In the genomic region with DNA sequence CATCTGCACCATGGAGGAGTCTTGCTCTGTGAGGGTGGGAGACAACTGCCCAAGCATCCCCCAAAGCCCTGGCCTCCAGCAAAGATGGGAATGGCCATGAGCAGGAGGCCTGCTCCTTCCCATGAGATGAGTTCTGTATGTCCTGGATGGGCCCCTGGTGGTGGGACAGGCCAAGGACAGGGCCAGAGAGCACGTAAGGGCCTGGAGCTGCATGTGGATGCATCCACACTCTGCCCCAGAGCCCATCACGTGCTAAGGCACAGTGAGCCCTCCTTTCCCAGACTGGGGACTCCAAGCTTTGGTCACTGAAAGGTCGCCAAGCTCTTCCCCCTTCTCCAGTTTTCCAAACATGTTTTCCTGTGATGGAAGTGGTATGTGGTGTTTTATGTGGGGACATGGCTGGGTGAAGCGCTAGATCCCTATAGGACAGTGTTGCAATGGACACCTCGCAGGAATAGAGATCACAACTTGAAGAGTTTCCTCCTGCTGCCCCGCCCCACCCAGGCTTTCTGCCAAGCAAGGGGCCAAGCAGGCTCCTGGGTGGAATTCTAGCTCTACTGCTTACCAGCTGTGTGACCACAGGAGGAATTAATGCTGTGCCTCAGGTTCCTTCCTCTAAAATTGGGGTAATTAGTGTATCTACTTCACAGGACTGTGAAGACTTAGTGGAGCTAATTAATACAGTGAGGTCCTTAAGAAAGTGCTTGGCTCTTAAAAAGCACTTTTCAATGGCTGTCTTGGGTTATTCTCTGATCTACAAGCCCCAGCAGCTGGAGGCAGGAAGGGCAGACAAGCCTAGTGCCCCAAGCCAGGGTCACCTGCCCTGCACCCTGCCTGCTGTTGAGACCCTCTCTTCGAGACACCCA, we compare ENCODE assay signal across 8 cellular contexts.
DNase-seq lines count a peak whose midpoint lies in the region; ATAC-seq and TF ChIP-seq lines count a peak whose summit lies in the region.

No MANE protein-coding gene starts in this region.

- peak overlapping the region; percentile 73 to 100 (median 97) for H3K27ac ChIP-seq in dorsolateral prefrontal cortex

- no peaks in the 10 kb centered on the region for H3K9me3 Mint-ChIP-seq in activated CD8-positive, alpha-beta memory T cell treated with anti-CD3 and anti-CD28 coated beads, Interleukin-2, amount 10 ng/mL, durations not matched to agents 7 days and 5 days (ENCODE audit: low read depth)

- no peak overlapping the region for H3K4me3 Mint-ChIP-seq in activated CD8-positive, alpha-beta memory T cell treated with anti-CD3 and anti-CD28 coated beads, Interleukin-2, amount 10 ng/mL, durations not matched to agents 7 days and 5 days

- peak; percentile 50 for DNase-seq in Daoy (ENCODE audit: low read depth)
- DNase-seq in NCI-H2029 (lab: John Stamatoyannopoulos, UW) = peak; percentile 76
- DNase-seq in dorsolateral prefrontal cortex = no peak
- peak; percentile 23 for DNase-seq in non-pigmented ciliary epithelial cell (ENCODE audit: low read depth)
- no peak for DNase-seq in activated CD8-positive, alpha-beta memory T cell treated with anti-CD3 and anti-CD28 coated beads, Interleukin-2, amount 10 ng/mL, durations not matched to agents 7 days and 5 days
- no peak for DNase-seq in NCI-H146 (lab: John Stamatoyannopoulos, UW)

- H3K27me3 ChIP-seq in dorsolateral prefrontal cortex = no peaks in the 10 kb centered on the region

- no peaks in the 10 kb centered on the region for H3K27me3 Mint-ChIP-seq in activated CD8-positive, alpha-beta memory T cell treated with anti-CD3 and anti-CD28 coated beads, Interleukin-2, amount 10 ng/mL, durations not matched to agents 7 days and 5 days

- ATAC-seq in GM18858 (IDR thresholded peaks at IDR 0.05; ENCODE audit: unreplicated experiment) = no peak
- no peak for ATAC-seq in activated CD8-positive, alpha-beta memory T cell treated with anti-CD3 and anti-CD28 coated beads, Interleukin-2, amount 10 ng/mL, durations not matched to agents 7 days and 5 days
- no peak for ATAC-seq in HG02852 (IDR thresholded peaks at IDR 0.05; ENCODE audit: unreplicated experiment)

- peaks cover 51% of the 10 kb centered on the region for H3K4me1 Mint-ChIP-seq in activated CD8-positive, alpha-beta memory T cell treated with anti-CD3 and anti-CD28 coated beads, Interleukin-2, amount 10 ng/mL, durations not matched to agents 7 days and 5 days

- CTCF ChIA-PET in activated CD8-positive, alpha-beta memory T cell treated with anti-CD3 and anti-CD28 coated beads, Interleukin-2, amount 10 ng/mL, durations not matched to agents 7 days and 5 days (lab: Charles Lee) = interaction anchor here (0.7 to 2.5 kb wide), 10 partner anchors 17 to 55 kb away, joined by 3 to 16 read pairs (median 4); no protein-coding TSS in a partner anchor

- no peaks in the 10 kb centered on the region for H3K36me3 Mint-ChIP-seq in activated CD8-positive, alpha-beta memory T cell treated with anti-CD3 and anti-CD28 coated beads, Interleukin-2, amount 10 ng/mL, durations not matched to agents 7 days and 5 days

- H3K4me3 ChIP-seq in dorsolateral prefrontal cortex = peak overlapping the region in 1 of 59 donors; percentile 18

- no peak overlapping the region for H3K27ac Mint-ChIP-seq in activated CD8-positive, alpha-beta memory T cell treated with anti-CD3 and anti-CD28 coated beads, Interleukin-2, amount 10 ng/mL, durations not matched to agents 7 days and 5 days

- TF ChIP-seq CTCF in dorsolateral prefrontal cortex (IDR thresholded peaks at IDR 0.05 in 54 of 56, conservative IDR thresholded peaks at IDR 0.05 in 2 of 56; ENCODE audit: low read depth in 1 of 56, partially characterized antibody in 56 of 56) = peak in 9 of 56 donors; percentile 7 to 29 (median 13)

- intact Hi-C loops in dorsolateral prefrontal cortex (cut with DNase I) = loop anchor here in 1 of 2 donors (2.0 kb wide), 1 partner anchor 15 kb away; no protein-coding TSS in a partner anchor

Comparison
In these comparisons a context has a peak if more than half of its experiments do, and no peak if none do; other contexts are left out.
1. DNase-seq: peak in Daoy (single experiment), NCI-H2029 (single experiment) and non-pigmented ciliary epithelial cell (single experiment); none in dorsolateral prefrontal cortex (0 of 10), activated CD8-positive, alpha-beta memory T cell treated with anti-CD3 and anti-CD28 coated beads, Interleukin-2, amount 10 ng/mL, durations not matched to agents 7 days and 5 days (single experiment) and NCI-H146 (single experiment).